Comparison of ENCODE assay signal across 1 cellular context in genomic region chr12:111412007-111412829, GRCh38.
TF ChIP-seq lines count a peak whose summit lies in the region.

No MANE protein-coding gene starts in this region.

TF ChIP-seq in H1, 55 proteins besides CTCF, POLR2A, EP300 and RAD21 (continued from another document):
- TF ChIP-seq CBX5 (IDR thresholded peaks at IDR 0.05; ENCODE audit: low read depth, low read length) (no peak), CEBPB (IDR thresholded peaks at IDR 0.05; ENCODE audit: low read depth, low read length) (no peak), POU5F1 (IDR thresholded peaks at IDR 0.05; ENCODE audit: low read depth, low read length) (no peak), MAX (IDR thresholded peaks at IDR 0.05) (no peak), CREB1 (IDR thresholded peaks at IDR 0.05) (no peak), HDAC2 (IDR thresholded peaks at IDR 0.05; ENCODE audit: borderline replicate concordance in 1 of 2, low read depth in 2 of 2, low read length in 2 of 2) (no peak), SP4 (IDR thresholded peaks at IDR 0.05; ENCODE audit: low read length) (no peak), TEAD4 (IDR thresholded peaks at IDR 0.05; ENCODE audit: low read depth, low read length) (no peak)
TF ChIP-seq in H1: peak in this region for 2.
